17 cellular contexts compared by ENCODE assay signal in genomic region chr5:14034991-14035390, GRCh38.
DNase-seq lines count a peak whose midpoint lies in the region; ATAC-seq and TF ChIP-seq lines count a peak whose summit lies in the region.
"Had no signal": no experiment of that assay in that cellular context is flagged by ENCODE, and none has a peak within 500 bp of the region (broad histone marks: within the 10 kb centered on the region; RNA-seq: fewer than 3 reads in every experiment).

No MANE protein-coding gene starts in this region.

- peak overlapping the region; percentile 56 to 92; a peak in 3 of 4 replicates for H3K27ac ChIP-seq in SK-N-SH (ENCODE audit: low read depth in 2 of 2, low read length in 1 of 2)
- peak overlapping the region in 3 of 4 donors; percentile 73 to 84 (median 82) for H3K27ac ChIP-seq in body of pancreas
- peak overlapping the region; percentile 65 to 71 for H3K27ac ChIP-seq in thoracic aorta
- H3K27ac ChIP-seq: 22Rv1 had no signal

- no peak overlapping the region for H3K4me3 Mint-ChIP-seq in T-helper 2 cell treated with Interferon-gamma antibody and Interleukin-4, amounts not matched to agents 5 μg/mL and 100 μg/mL, for 36 hours
- H3K4me3 Mint-ChIP-seq: T-cell had no signal

- H3K9me3 ChIP-seq in SK-N-SH (no peaks in the 10 kb centered on the region), body of pancreas (no peaks in the 10 kb centered on the region), thoracic aorta (no peaks in the 10 kb centered on the region)
- H3K9me3 ChIP-seq: breast epithelium, gastroesophageal sphincter had no signal

- no peak overlapping the region for H2AFZ ChIP-seq in SK-N-SH (ENCODE audit: low read depth)

- H3K36me3 Mint-ChIP-seq in T-helper 2 cell treated with Interferon-gamma antibody and Interleukin-4, amounts not matched to agents 5 μg/mL and 100 μg/mL, for 36 hours (ENCODE audit: low read depth): no peaks in the 10 kb centered on the region
- H3K36me3 Mint-ChIP-seq: CD4-positive, alpha-beta memory T cell; T-cell; WTC11 had no signal

- H3K9ac ChIP-seq in SK-N-SH: peak overlapping the region; percentile 38

- TF ChIP-seq EP300 in SK-N-SH (IDR thresholded peaks at IDR 0.05; ENCODE audit: borderline replicate concordance in 1 of 2, low read depth in 1 of 2, low read length in 1 of 2): no peak

- H3K79me2 ChIP-seq in SK-N-SH (ENCODE audit: insufficient read depth): no peaks in the 10 kb centered on the region; the same call in 1 of the 2 replicates

- peak overlapping the region; percentile 76 for H3K4me2 ChIP-seq in SK-N-SH

- TF ChIP-seq CTCF in SK-N-SH (IDR thresholded peaks at IDR 0.05): no peak
- no peak for TF ChIP-seq CTCF in body of pancreas (IDR thresholded peaks at IDR 0.05)
- no peak for TF ChIP-seq CTCF in thoracic aorta (IDR thresholded peaks at IDR 0.05)

- H3K36me3 ChIP-seq in SK-N-SH (replicated peaks in 1 of 2; ENCODE audit: control insufficient read depth in 1 of 2, insufficient read depth in 2 of 2, low read length in 1 of 2): no peaks in the 10 kb centered on the region
- no peaks in the 10 kb centered on the region for H3K36me3 ChIP-seq in body of pancreas (replicated peaks in 1 of 2; ENCODE audit: insufficient read depth in 1 of 2, low read depth in 2 of 2)
- H3K36me3 ChIP-seq in thoracic aorta: no peaks in the 10 kb centered on the region
- H3K36me3 ChIP-seq: breast epithelium, gastroesophageal sphincter had no signal

- H3K27me3 Mint-ChIP-seq in T-helper 2 cell treated with Interferon-gamma antibody and Interleukin-4, amounts not matched to agents 5 μg/mL and 100 μg/mL, for 36 hours (ENCODE audit: low read depth): peaks cover 3% of the 10 kb centered on the region
- H3K27me3 Mint-ChIP-seq: CD4-positive, alpha-beta memory T cell had no signal

- H4K20me1 ChIP-seq in SK-N-SH (ENCODE audit: insufficient read depth): no peaks in the 10 kb centered on the region

- H3K4me3 ChIP-seq in SK-N-SH (ENCODE audit: low read depth in 2 of 2, low read length in 1 of 2) (no peak overlapping the region), body of pancreas (no peak overlapping the region), thoracic aorta (no peak overlapping the region)

- TF ChIP-seq POLR2A in body of pancreas (IDR thresholded peaks at IDR 0.05): no peak

- H3K27me3 ChIP-seq in SK-N-SH (ENCODE audit: insufficient read depth) (no peaks in the 10 kb centered on the region), body of pancreas (no peaks in the 10 kb centered on the region), thoracic aorta (replicated peaks; ENCODE audit: insufficient read depth) (no peaks in the 10 kb centered on the region)
- H3K27me3 ChIP-seq: breast epithelium, gastroesophageal sphincter had no signal

- WGBS in SK-N-SH (ENCODE audit: low lambda C conversion rate): 86% methylated on average over 3 of the region's 3 CpGs
- 55 to 76% methylated on average over 3 of the region's 3 CpGs for WGBS in body of pancreas, 2 donors

- ATAC-seq in SK-N-SH treated with all-trans-retinoic acid at 6 μM for 48 hours (no peak), body of pancreas (no peak), thoracic aorta (ENCODE audit: insufficient number of reproducible peaks, low FRiP score, low read depth) (no peak), HG02884 (IDR thresholded peaks at IDR 0.05; ENCODE audit: unreplicated experiment) (no peak)
- ATAC-seq: T-cell had no signal

- TF ChIP-seq RAD21 in SK-N-SH (IDR thresholded peaks at IDR 0.05; ENCODE audit: low read length): no peak

- POLR2A ChIA-PET in SK-N-SH (lab: Yijun Ruan, JAX): no interaction called here

- no peaks in the 10 kb centered on the region for H3K4me1 Mint-ChIP-seq in T-helper 2 cell treated with Interferon-gamma antibody and Interleukin-4, amounts not matched to agents 5 μg/mL and 100 μg/mL, for 36 hours (ENCODE audit: low read depth)

- H3K4me1 ChIP-seq in SK-N-SH (ENCODE audit: control insufficient read depth in 1 of 2, insufficient read depth in 2 of 2, low read depth in 1 of 2, low read length in 1 of 2) (peaks cover 3 to 56% of the 10 kb centered on the region in 2 experiments; a peak in 3 of 4 replicates), body of pancreas (peaks cover 20% of the 10 kb centered on the region), thoracic aorta (ENCODE audit: control insufficient read depth in 1 of 2, low read depth in 2 of 2) (peaks cover 19 to 23% of the 10 kb centered on the region in 2 donors)

- peaks cover 39% of the 10 kb centered on the region for H3F3A ChIP-seq in SK-N-SH (replicated peaks; ENCODE audit: insufficient read depth)

- no peaks in the 10 kb centered on the region for H3K9me2 ChIP-seq in SK-N-SH

- DNase-seq in SK-N-SH (no peak), body of pancreas (no peak), lung microvascular endothelial cell (ENCODE audit: low read depth in 2 of 2) (peak; percentile 13 to 35), thoracic aorta (ENCODE audit: low spot score) (no peak)
- DNase-seq in stimulated activated CD4-positive, alpha-beta T cell treated with anti-CD3 and anti-CD28 coated beads, Interleukin-4, amount 100 ng/mL, for 1 hour: no peak
- DNase-seq in T-helper 2 cell treated with Interferon-gamma antibody and Interleukin-4, amounts not matched to agents 5 μg/mL and 100 μg/mL, for 36 hours (ENCODE audit: low spot score): no peak
- DNase-seq: activated gamma-delta T cell; CD4-positive, alpha-beta memory T cell; effector memory CD4-positive, alpha-beta T cell; posterior cingulate gyrus; T-cell had no signal

- intact Hi-C loops in body of pancreas (cut with DNase I): no loop called here

- no peak overlapping the region for H3K27ac Mint-ChIP-seq in T-helper 2 cell treated with Interferon-gamma antibody and Interleukin-4, amounts not matched to agents 5 μg/mL and 100 μg/mL, for 36 hours
- H3K27ac Mint-ChIP-seq: CD4-positive, alpha-beta memory T cell; T-cell had no signal

- no peaks in the 10 kb centered on the region for H3K9me3 Mint-ChIP-seq in T-helper 2 cell treated with Interferon-gamma antibody and Interleukin-4, amounts not matched to agents 5 μg/mL and 100 μg/mL, for 36 hours
- H3K9me3 Mint-ChIP-seq: T-cell had no signal

- CTCF ChIA-PET in SK-N-SH (lab: Yijun Ruan, JAX): interaction anchor here (1.2 kb wide), 1 partner anchor 329 kb away, joined by 3 read pairs; no protein-coding TSS in a partner anchor

TF ChIP-seq in SK-N-SH, 30 proteins besides CTCF, POLR2A, EP300 and RAD21 (continues in another document):
- no peak for TF ChIP-seq MEF2A (IDR thresholded peaks at IDR 0.05; ENCODE audit: borderline replicate concordance, low read depth)
- no peak for TF ChIP-seq RFX5 (IDR thresholded peaks at IDR 0.05; ENCODE audit: low read length)
- TF ChIP-seq SIN3A (IDR thresholded peaks at IDR 0.05; ENCODE audit: borderline replicate concordance, low read depth, low read length): no peak
- TF ChIP-seq USF2 (IDR thresholded peaks at IDR 0.05; ENCODE audit: borderline replicate concordance, low read depth, low read length): no peak
- no peak for TF ChIP-seq IRF3 (IDR thresholded peaks at IDR 0.05; ENCODE audit: low read depth, low read length)

TF ChIP-seq in SK-N-SH treated with all-trans-retinoic acid at 6 μM for 48 hours, 23 proteins besides CTCF, POLR2A, EP300 and RAD21 (continues in another document):
- TF ChIP-seq RARB (CRISPR knock-in tag; IDR thresholded peaks at IDR 0.05) (no peak), POU6F1 (CRISPR knock-in tag; IDR thresholded peaks at IDR 0.05; ENCODE audit: borderline replicate concordance, low read depth) (no peak), ZFP30 (CRISPR knock-in tag; IDR thresholded peaks at IDR 0.05) (no peak), PATZ1 (CRISPR knock-in tag; IDR thresholded peaks at IDR 0.05; ENCODE audit: borderline replicate concordance) (no peak), ZNF565 (CRISPR knock-in tag; conservative IDR thresholded peaks at IDR 0.05; ENCODE audit: low read depth) (no peak), CSRNP3 (CRISPR knock-in tag; IDR thresholded peaks at IDR 0.05) (no peak), ZC3H10 (CRISPR knock-in tag; IDR thresholded peaks at IDR 0.05) (no peak), ZFP3 (CRISPR knock-in tag; IDR thresholded peaks at IDR 0.05) (no peak)

Comparison
In these comparisons a context has a peak if more than half of its experiments do, and no peak if none do; other contexts are left out.
1. DNase-seq: peak in lung microvascular endothelial cell (2 of 2); none in SK-N-SH (single experiment), body of pancreas (0 of 4), thoracic aorta (single experiment), stimulated activated CD4-positive, alpha-beta T cell treated with anti-CD3 and anti-CD28 coated beads, Interleukin-4, amount 100 ng/mL, for 1 hour (single experiment) and T-helper 2 cell treated with Interferon-gamma antibody and Interleukin-4, amounts not matched to agents 5 μg/mL and 100 μg/mL, for 36 hours (single experiment).
2. Peak in every context shown above with its lines, with median percentiles within 50 percentile points of each other: H3K27ac ChIP-seq.